In the genomic region with DNA sequence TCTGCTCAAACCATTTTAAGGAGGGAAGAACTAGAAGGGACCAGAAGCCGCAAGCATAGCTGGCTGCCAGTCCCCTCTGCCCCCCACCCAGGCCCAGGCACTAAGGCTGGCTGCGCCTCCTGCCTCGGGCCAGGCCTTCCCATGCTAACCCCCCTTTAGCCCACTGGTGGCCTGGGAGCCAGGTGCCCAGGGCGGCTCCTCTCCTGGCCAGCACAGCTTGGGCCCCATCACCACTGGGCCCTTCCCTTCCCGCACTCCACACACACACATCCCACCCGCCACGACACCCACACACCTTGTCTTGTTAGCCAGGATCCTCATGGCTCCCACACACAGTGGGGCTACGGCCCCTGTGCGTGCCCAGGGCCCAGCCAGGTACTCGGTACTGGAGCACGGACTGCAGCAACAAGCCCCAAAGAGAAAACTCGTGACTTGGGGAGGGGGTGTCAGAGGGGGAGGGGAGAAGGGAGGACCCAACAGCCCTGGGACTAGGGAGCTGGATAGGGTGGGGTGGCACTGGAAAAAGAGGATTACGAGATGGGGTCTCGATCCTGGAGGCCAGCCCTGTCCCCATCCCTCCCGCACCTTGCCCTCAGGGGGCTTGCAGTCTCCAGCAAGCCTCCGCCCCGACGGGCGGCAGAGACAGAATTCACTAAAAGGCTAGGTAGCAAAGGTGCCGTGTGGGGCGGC, we compare ENCODE assay signal across 9 cellular contexts. TPM values are rescaled to one million over a fixed set of nuclear protein-coding genes. Genes with fewer than 3 reads are reported as not detected.
DNase-seq lines count a peak whose midpoint lies in the region; ATAC-seq and TF ChIP-seq lines count a peak whose summit lies in the region.
"Had no signal": no experiment of that assay in that cellular context is flagged by ENCODE, and none has a peak within 500 bp of the region (broad histone marks: within the 10 kb centered on the region; RNA-seq: fewer than 3 reads in every experiment).

No MANE protein-coding gene starts in this region.

- H4K8ac ChIP-seq in trophoblast cell (ENCODE audit: low read depth, low read length), result peak overlapping the region; percentile 75

- peaks cover 55 to 65% of the 10 kb centered on the region in 2 experiments for H3K4me1 ChIP-seq in trophoblast cell (ENCODE audit: control insufficient read depth in 1 of 2, insufficient read depth in 2 of 2, low read length in 2 of 2)

- CTCF ChIA-PET in CD4-positive, alpha-beta T cell (lab: Charles Lee), result interaction anchor here (0.7 to 3.8 kb wide), 7 partner anchors 16 to 220 kb away, joined by 3 to 42 read pairs (median 4); a partner anchor contains a TSS

- peak overlapping the region; percentile 57 for H3K4me2 ChIP-seq in trophoblast cell (ENCODE audit: low read length)
- H3K4me2 ChIP-seq: KMS-11 had no signal

- peaks cover 56% of the 10 kb centered on the region for H3K36me3 Mint-ChIP-seq in CD4-positive, alpha-beta T cell (ENCODE audit: low read depth)

- H2BK12ac ChIP-seq in trophoblast cell (ENCODE audit: low read length), result peak overlapping the region; percentile 95

- peak overlapping the region; percentile 47 for H4K12ac ChIP-seq in trophoblast cell (ENCODE audit: low read depth, low read length)

- H3K79me1 ChIP-seq in trophoblast cell (ENCODE audit: low read length), result peaks cover 51% of the 10 kb centered on the region

- H3K4me3 ChIP-seq in WERI-Rb-1 (ENCODE audit: low read depth, low read length), result peak overlapping the region; percentile 19
- peak overlapping the region; percentile 41 to 57 for H3K4me3 ChIP-seq in foreskin fibroblast (ENCODE audit: low read depth in 1 of 2, low read length in 2 of 2)
- peak overlapping the region; percentile 40 for H3K4me3 ChIP-seq in trophoblast cell (ENCODE audit: low read depth, low read length)

- POLR2A ChIA-PET in CD4-positive, alpha-beta T cell (lab: Charles Lee), result interaction anchor here (0.9 to 10.4 kb wide), 12 partner anchors 16 to 565 kb away, joined by 3 to 157 read pairs (median 3); a partner anchor contains a TSS

- WGBS in trophoblast cell (ENCODE audit: extremely low coverage, insufficient coverage, insufficient read length), result no CpG with 5 or more reads among the region's 21 CpGs

- peak overlapping the region; percentile 87 for H3K18ac ChIP-seq in trophoblast cell (ENCODE audit: low read length)

- no peaks in the 10 kb centered on the region for H3K9me3 ChIP-seq in CD4-positive, alpha-beta T cell (ENCODE audit: control insufficient read depth, low read length)
- H3K9me3 ChIP-seq in WERI-Rb-1 (ENCODE audit: severe bottlenecking) (no peaks in the 10 kb centered on the region), trophoblast cell (ENCODE audit: insufficient read depth, low read depth, low read length) (no peaks in the 10 kb centered on the region)

- peak overlapping the region; percentile 82 for H3K4me3 Mint-ChIP-seq in CD4-positive, alpha-beta T cell

- H2AK5ac ChIP-seq in trophoblast cell (ENCODE audit: low read length), result peak overlapping the region; percentile 74

- peak overlapping the region; percentile 16 for H3K9ac ChIP-seq in trophoblast cell (ENCODE audit: low read length)
- H3K9ac ChIP-seq: KMS-11 had no signal

- no peak for TF ChIP-seq CTCF in CD4-positive, alpha-beta T cell (IDR thresholded peaks at IDR 0.05)
- TF ChIP-seq CTCF in WERI-Rb-1 (IDR thresholded peaks at IDR 0.05; ENCODE audit: low read depth, low read length) (no peak), foreskin fibroblast (IDR thresholded peaks at IDR 0.05; ENCODE audit: low read depth, low read length) (no peak)

- H3K23ac ChIP-seq in trophoblast cell (ENCODE audit: low read length), result no peak overlapping the region

- peak overlapping the region; percentile 100 for H3K27ac Mint-ChIP-seq in CD4-positive, alpha-beta T cell

- intact Hi-C loops in CD4-positive, alpha-beta T cell (cut with DNase I, micrococcal nuclease), result no loop called here

- H4K91ac ChIP-seq in trophoblast cell (ENCODE audit: low read depth, low read length), result peak overlapping the region; percentile 98

- no peaks in the 10 kb centered on the region for H3K27me3 ChIP-seq in CD4-positive, alpha-beta T cell (ENCODE audit: control insufficient read depth, insufficient read depth, low read length)
- H3K27me3 ChIP-seq in WERI-Rb-1 (ENCODE audit: insufficient read depth, low read depth, severe bottlenecking) (no peaks in the 10 kb centered on the region), trophoblast cell (ENCODE audit: insufficient read depth, low read length) (no peaks in the 10 kb centered on the region)

- peak overlapping the region; percentile 79 for H2AFZ ChIP-seq in trophoblast cell (ENCODE audit: insufficient read depth, low read length, poor library complexity)

- H3K4me1 Mint-ChIP-seq in CD4-positive, alpha-beta T cell (ENCODE audit: low read depth), result peaks cover 66% of the 10 kb centered on the region

- no peaks in the 10 kb centered on the region for H3K9me3 Mint-ChIP-seq in CD4-positive, alpha-beta T cell

- ATAC-seq in CD4-positive, alpha-beta T cell (ENCODE audit: poor library complexity), result no peak
- ATAC-seq in HG02970 (IDR thresholded peaks at IDR 0.05; ENCODE audit: low FRiP score, unreplicated experiment) (no peak), GM21576 (IDR thresholded peaks at IDR 0.05; ENCODE audit: unreplicated experiment) (no peak)

- H3K14ac ChIP-seq in trophoblast cell (ENCODE audit: low read length), result peak overlapping the region; percentile 90

- peak overlapping the region; percentile 87 for H3K4ac ChIP-seq in trophoblast cell (ENCODE audit: low read depth, low read length)

- H2BK5ac ChIP-seq in trophoblast cell (ENCODE audit: low read depth, low read length, poor library complexity), result peak overlapping the region; percentile 88

- H3K27me3 Mint-ChIP-seq in CD4-positive, alpha-beta T cell, result no peaks in the 10 kb centered on the region

- H3K36me3 ChIP-seq in WERI-Rb-1 (no peaks in the 10 kb centered on the region), trophoblast cell (ENCODE audit: control insufficient read depth in 1 of 2, insufficient read depth in 2 of 2, low read length in 2 of 2) (peaks cover 32 to 33% of the 10 kb centered on the region in 2 experiments)

- peaks cover 45% of the 10 kb centered on the region for H3K79me2 ChIP-seq in trophoblast cell (ENCODE audit: control insufficient read depth, insufficient read depth, low read length, poor library complexity)

- H2BK120ac ChIP-seq in trophoblast cell (ENCODE audit: insufficient read depth, low read length, poor library complexity), result peak overlapping the region; percentile 92

- H3K27ac ChIP-seq in CD4-positive, alpha-beta T cell (ENCODE audit: low read depth, low read length), result peak overlapping the region; percentile 96
- peak overlapping the region; percentile 83 for H3K27ac ChIP-seq in WERI-Rb-1
- H3K27ac ChIP-seq in trophoblast cell (ENCODE audit: low read depth, low read length), result peak overlapping the region; percentile 97
- H3K27ac ChIP-seq: KMS-11 had no signal

- DNase-seq in CD4-positive, alpha-beta T cell, result peak in 1 of 10 experiments; percentile 9
- no peak for DNase-seq in WERI-Rb-1
- DNase-seq in foreskin fibroblast, result peak in 1 of 2 donors; percentile 32
- no peak for DNase-seq in trophoblast cell
- no peak for DNase-seq in NOMO-1 (lab: John Stamatoyannopoulos, UW; ENCODE audit: unreplicated experiment in 2 of 2)
- no peak for DNase-seq in DMS53 (lab: John Stamatoyannopoulos, UW)

RNA-seq across cellular contexts. Expression of a gene that starts 16.0 kb away (rescaled TPM):
- total RNA-seq in CD4-positive, alpha-beta T cell, result 100 to 1,000 TPM; 326 to 332 TPM
- 187 and 191 TPM in 2 replicates for polyA plus RNA-seq in trophoblast cell (2013)

RNA-seq across cellular contexts. Expression of a gene that starts 26.1 kb away (rescaled TPM):
- 10 to 100 TPM; 13.2 to 14.3 TPM for total RNA-seq in CD4-positive, alpha-beta T cell
- polyA plus RNA-seq in trophoblast cell (2013), result 0.03 and 0.06 TPM in 2 replicates

RNA-seq across cellular contexts. Expression of a gene that starts 46.3 kb away (rescaled TPM):
- under 1 TPM in 1 of 2 experiments, not detected in 1; 0.27 TPM for total RNA-seq in CD4-positive, alpha-beta T cell
- 2.8 and 3.2 TPM in 2 replicates for polyA plus RNA-seq in trophoblast cell (2013)
